ENCODE assay signal across 1 cellular context in the genomic region with DNA sequence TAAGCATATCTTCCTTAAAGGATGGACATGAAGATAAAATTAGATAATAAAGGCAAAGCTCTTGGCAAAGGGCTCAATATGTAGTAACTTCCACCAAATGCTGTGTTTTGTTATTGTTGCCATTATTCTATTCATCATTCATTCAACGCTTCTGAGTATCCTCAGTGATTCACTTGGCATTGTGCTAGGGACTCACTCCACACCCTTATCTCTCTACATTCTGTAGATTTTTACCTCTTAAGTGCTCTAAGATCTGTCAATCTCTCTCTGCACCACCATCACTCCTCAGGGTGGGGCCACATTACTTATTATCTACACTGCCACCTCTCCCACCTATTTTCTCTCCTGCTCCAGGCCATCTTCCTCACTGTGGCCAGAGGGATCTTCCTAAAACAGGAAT.
TF ChIP-seq lines count a peak whose summit lies in the region.

No MANE protein-coding gene starts in this region.

TF ChIP-seq in H1, 55 proteins besides CTCF, POLR2A, EP300 and RAD21:
- TF ChIP-seq JUN (IDR thresholded peaks at IDR 0.05; ENCODE audit: low read depth, low read length): no peak
- no peak for TF ChIP-seq SAP30 (IDR thresholded peaks at IDR 0.05; ENCODE audit: insufficient read depth, insufficient replicate concordance, low read length)
- TF ChIP-seq, protein P1, sequence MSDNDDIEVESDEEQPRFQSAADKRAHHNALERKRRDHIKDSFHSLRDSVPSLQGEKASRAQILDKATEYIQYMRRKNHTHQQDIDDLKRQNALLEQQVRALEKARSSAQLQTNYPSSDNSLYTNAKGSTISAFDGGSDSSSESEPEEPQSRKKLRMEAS (IDR thresholded peaks at IDR 0.05): no peak
- TF ChIP-seq TBP (IDR thresholded peaks at IDR 0.05; ENCODE audit: low read depth, low read length): no peak
